ENCODE assay signal across 8 cellular contexts in genomic region chr12:10614056-10614370, GRCh38. TPM values are rescaled to one million over a fixed set of nuclear protein-coding genes. Genes with fewer than 3 reads are reported as not detected.
DNase-seq lines count a peak whose midpoint lies in the region; ATAC-seq and TF ChIP-seq lines count a peak whose summit lies in the region.

No MANE protein-coding gene starts in this region.

- no peak for DNase-seq in activated naive CD4-positive, alpha-beta T cell treated with anti-CD3 and anti-CD28 coated beads, Interleukin-2, amount 10 ng/mL, durations not matched to agents 7 days and 5 days
- no peak for DNase-seq in activated naive CD4-positive, alpha-beta T cell treated with Interleukin-2 at 50 U/mL for 16 hours
- no peak for DNase-seq in activated T-helper 2 cell treated with anti-CD3 and anti-CD28 coated beads, Interferon-gamma antibody, Interleukin-2, Interleukin-4, amounts not matched to agents 10 μg/mL and 5 μg/mL and 100 μg/mL, durations not matched to agents 14 hours and 24 hours and 36 hours (ENCODE audit: low spot score)
- DNase-seq in left lobe of liver (ENCODE audit: low spot score) (no peak), upper lobe of left lung (no peak), KBM-7 (no peak), cerebellar cortex (ENCODE audit: low spot score) (no peak)

- H3K4me1 Mint-ChIP-seq in activated naive CD4-positive, alpha-beta T cell treated with anti-CD3 and anti-CD28 coated beads, Interleukin-2, amount 10 ng/mL, durations not matched to agents 7 days and 5 days, result peaks cover 35% of the 10 kb centered on the region
- peaks cover 27% of the 10 kb centered on the region for H3K4me1 Mint-ChIP-seq in activated T-helper 2 cell treated with anti-CD3 and anti-CD28 coated beads, Interferon-gamma antibody, Interleukin-2, Interleukin-4, amounts not matched to agents 10 μg/mL and 5 μg/mL and 100 μg/mL, durations not matched to agents 14 hours and 24 hours and 36 hours (ENCODE audit: low read depth)

- no peaks in the 10 kb centered on the region for H3K27me3 ChIP-seq in upper lobe of left lung

- no peak for TF ChIP-seq EP300 in upper lobe of left lung (IDR thresholded peaks at IDR 0.05)

- H3K4me3 ChIP-seq in upper lobe of left lung, result peak overlapping the region; percentile 69 to 94 (median 82)

- H3K27ac ChIP-seq in upper lobe of left lung, result peak overlapping the region; percentile 85 to 94 (median 91)

- H3K36me3 Mint-ChIP-seq in activated naive CD4-positive, alpha-beta T cell treated with anti-CD3 and anti-CD28 coated beads, Interleukin-2, amount 10 ng/mL, durations not matched to agents 7 days and 5 days, result peaks cover 26% of the 10 kb centered on the region
- peaks cover 32% of the 10 kb centered on the region for H3K36me3 Mint-ChIP-seq in activated T-helper 2 cell treated with anti-CD3 and anti-CD28 coated beads, Interferon-gamma antibody, Interleukin-2, Interleukin-4, amounts not matched to agents 10 μg/mL and 5 μg/mL and 100 μg/mL, durations not matched to agents 14 hours and 24 hours and 36 hours (ENCODE audit: low read depth)

- in situ Hi-C loops in KBM-7 (cut with MboI; ENCODE audit: low pct_unique_long_range_greater_than_20kb, low sequenced_read_pairs), result no loop called here

- no peak for TF ChIP-seq POLR2A in upper lobe of left lung (IDR thresholded peaks at IDR 0.05)

- TF ChIP-seq CTCF in upper lobe of left lung (IDR thresholded peaks at IDR 0.05), result no peak

- CTCF ChIA-PET in activated naive CD4-positive, alpha-beta T cell treated with anti-CD3 and anti-CD28 coated beads, Interleukin-2, amount 10 ng/mL, durations not matched to agents 7 days and 5 days (lab: Charles Lee), result no interaction called here

- peak overlapping the region; percentile 99 for H3K4me3 Mint-ChIP-seq in activated naive CD4-positive, alpha-beta T cell treated with anti-CD3 and anti-CD28 coated beads, Interleukin-2, amount 10 ng/mL, durations not matched to agents 7 days and 5 days
- H3K4me3 Mint-ChIP-seq in activated T-helper 2 cell treated with anti-CD3 and anti-CD28 coated beads, Interferon-gamma antibody, Interleukin-2, Interleukin-4, amounts not matched to agents 10 μg/mL and 5 μg/mL and 100 μg/mL, durations not matched to agents 14 hours and 24 hours and 36 hours (ENCODE audit: low read depth), result peak overlapping the region; percentile 100

- peaks cover 12 to 21% (median 14%) of the 10 kb centered on the region in 4 donors for H3K4me1 ChIP-seq in upper lobe of left lung

- no peaks in the 10 kb centered on the region for H3K9me3 Mint-ChIP-seq in activated naive CD4-positive, alpha-beta T cell treated with anti-CD3 and anti-CD28 coated beads, Interleukin-2, amount 10 ng/mL, durations not matched to agents 7 days and 5 days
- no peaks in the 10 kb centered on the region for H3K9me3 Mint-ChIP-seq in activated T-helper 2 cell treated with anti-CD3 and anti-CD28 coated beads, Interferon-gamma antibody, Interleukin-2, Interleukin-4, amounts not matched to agents 10 μg/mL and 5 μg/mL and 100 μg/mL, durations not matched to agents 14 hours and 24 hours and 36 hours

- H3K36me3 ChIP-seq in upper lobe of left lung, result peaks cover 0 to 13% (median 7%) of the 10 kb centered on the region in 4 donors

- peaks cover 14% of the 10 kb centered on the region for H3K27me3 Mint-ChIP-seq in activated naive CD4-positive, alpha-beta T cell treated with anti-CD3 and anti-CD28 coated beads, Interleukin-2, amount 10 ng/mL, durations not matched to agents 7 days and 5 days
- H3K27me3 Mint-ChIP-seq in activated T-helper 2 cell treated with anti-CD3 and anti-CD28 coated beads, Interferon-gamma antibody, Interleukin-2, Interleukin-4, amounts not matched to agents 10 μg/mL and 5 μg/mL and 100 μg/mL, durations not matched to agents 14 hours and 24 hours and 36 hours (ENCODE audit: low read depth), result peaks cover 14% of the 10 kb centered on the region

- no peaks in the 10 kb centered on the region for H3K9me3 ChIP-seq in upper lobe of left lung

- peak overlapping the region; percentile 99 for H3K27ac Mint-ChIP-seq in activated naive CD4-positive, alpha-beta T cell treated with anti-CD3 and anti-CD28 coated beads, Interleukin-2, amount 10 ng/mL, durations not matched to agents 7 days and 5 days
- H3K27ac Mint-ChIP-seq in activated T-helper 2 cell treated with anti-CD3 and anti-CD28 coated beads, Interferon-gamma antibody, Interleukin-2, Interleukin-4, amounts not matched to agents 10 μg/mL and 5 μg/mL and 100 μg/mL, durations not matched to agents 14 hours and 24 hours and 36 hours, result peak overlapping the region; percentile 100

- ATAC-seq in left lobe of liver, result peak; percentile 9
- ATAC-seq in upper lobe of left lung (ENCODE audit: low FRiP score in 2 of 2), result no peak
- no peak for ATAC-seq in HG02840 (IDR thresholded peaks at IDR 0.05; ENCODE audit: low FRiP score, unreplicated experiment)

- 25 to 45% methylated on average over 4 of the region's 4 CpGs for WGBS in upper lobe of left lung, 2 donors

- intact Hi-C loops in activated T-helper 2 cell treated with anti-CD3 and anti-CD28 coated beads, Interferon-gamma antibody, Interleukin-2, Interleukin-4, amounts not matched to agents 10 μg/mL and 5 μg/mL and 100 μg/mL, durations not matched to agents 14 hours and 24 hours and 36 hours (cut with micrococcal nuclease), result loop anchor here (5.0 kb wide), 2 partner anchors 58 to 667 kb away; partner anchors contain the start of gene STYK1

RNA-seq across cellular contexts. Expression of gene MAGOHB, which starts 0.6 kb away (rescaled TPM):
- 69.4 and 70.2 TPM in 2 replicates for total RNA-seq in activated T-helper 2 cell treated with anti-CD3 and anti-CD28 coated beads, Interferon-gamma antibody, Interleukin-2, Interleukin-4, amounts not matched to agents 10 μg/mL and 5 μg/mL and 100 μg/mL, durations not matched to agents 14 hours and 24 hours and 36 hours
- total RNA-seq in left lobe of liver (8.4 TPM), upper lobe of left lung (10 to 100 TPM in 5 of 6 donors, 1 to 10 TPM in 1; 7.8 to 21.0 (median 13.7) TPM)

RNA-seq across cellular contexts. Expression of gene STYK1, which starts 59.8 kb away (rescaled TPM):
- not detected in 2 replicates for total RNA-seq in activated T-helper 2 cell treated with anti-CD3 and anti-CD28 coated beads, Interferon-gamma antibody, Interleukin-2, Interleukin-4, amounts not matched to agents 10 μg/mL and 5 μg/mL and 100 μg/mL, durations not matched to agents 14 hours and 24 hours and 36 hours
- total RNA-seq in left lobe of liver, result not detected
- 10 to 100 TPM in 1 of 6 donors, 1 to 10 TPM in 4, under 1 TPM in 1; 0.30 to 21.9 (median 1.1) TPM for total RNA-seq in upper lobe of left lung
